ENCODE assay signal across 20 cellular contexts in genomic region chr2:231920795-231921194, GRCh38. TPM values are rescaled to one million over a fixed set of nuclear protein-coding genes. Genes with fewer than 3 reads are reported as not detected.
A peak's percentile ranks its signal among the peaks of the same experiment; 100 is the strongest.
DNase-seq lines count a peak whose midpoint lies in the region; TF ChIP-seq lines count a peak whose summit lies in the region.
"Had no signal": no experiment of that assay in that cellular context is flagged by ENCODE, and none has a peak within 500 bp of the region (broad histone marks: within the 10 kb centered on the region; RNA-seq: fewer than 3 reads in every experiment).

No MANE protein-coding gene starts in this region.

- CTCF ChIA-PET in CD8-positive, alpha-beta memory T cell (lab: Charles Lee) = no interaction called here
- CTCF ChIA-PET in mammary epithelial cell (lab: Charles Lee; ENCODE audit: low non-redundant PET) = no interaction called here

- H4K20me1 ChIP-seq in osteoblast (ENCODE audit: insufficient read depth, low read length) (no peaks in the 10 kb centered on the region), mammary epithelial cell (ENCODE audit: insufficient read depth, low read length) (no peaks in the 10 kb centered on the region)

- 90% methylated on average over 4 of the region's 5 CpGs for WGBS in mammary epithelial cell (ENCODE audit: low coverage, missing lambda C conversion rate)

- H3K4me1 Mint-ChIP-seq in CD8-positive, alpha-beta memory T cell = peaks cover 0 to 8% (median 3%) of the 10 kb centered on the region in 3 donors

- no peaks in the 10 kb centered on the region for H3K36me3 Mint-ChIP-seq in CD8-positive, alpha-beta memory T cell
- H3K36me3 Mint-ChIP-seq: CD4-positive, alpha-beta memory T cell had no signal

- H3K27me3 ChIP-seq in osteoblast (ENCODE audit: insufficient read depth, low read length) = peaks cover 52% of the 10 kb centered on the region
- H3K27me3 ChIP-seq in CD8-positive, alpha-beta memory T cell (ENCODE audit: insufficient read depth, low read length, poor library complexity, severe bottlenecking) = peaks cover 15% of the 10 kb centered on the region
- peaks cover 48% of the 10 kb centered on the region for H3K27me3 ChIP-seq in brain microvascular endothelial cell (replicated peaks)
- peaks cover 8% of the 10 kb centered on the region for H3K27me3 ChIP-seq in mammary epithelial cell (ENCODE audit: insufficient read depth, low read length)

- H3K27ac ChIP-seq in osteoblast (ENCODE audit: low read depth, low read length) (no peak overlapping the region), brain microvascular endothelial cell (no peak overlapping the region), mammary epithelial cell (ENCODE audit: insufficient read depth, low read depth, low read length) (no peak overlapping the region)
- H3K27ac ChIP-seq in CD8-positive, alpha-beta memory T cell (ENCODE audit: low read depth, low read length) = no peak overlapping the region
- H3K27ac ChIP-seq: GM23248 had no signal

- H3K9me3 ChIP-seq in osteoblast (ENCODE audit: low read depth, low read length) (no peaks in the 10 kb centered on the region), mammary epithelial cell (replicated peaks; ENCODE audit: insufficient read depth, low read length) (no peaks in the 10 kb centered on the region)
- no peaks in the 10 kb centered on the region for H3K9me3 ChIP-seq in CD8-positive, alpha-beta memory T cell (ENCODE audit: low read length)
- H3K9me3 ChIP-seq: Caco-2 had no signal

- H3K4me1 ChIP-seq in osteoblast (ENCODE audit: insufficient read depth, low read length) (peaks cover 5% of the 10 kb centered on the region), mammary epithelial cell (ENCODE audit: insufficient read depth, low read length) (peaks cover 8% of the 10 kb centered on the region)
- H3K4me1 ChIP-seq in CD8-positive, alpha-beta memory T cell (ENCODE audit: insufficient read depth, low read length) = peaks cover 9% of the 10 kb centered on the region
- H3K4me1 ChIP-seq: Caco-2 had no signal

- no peak for TF ChIP-seq CTCF in osteoblast (IDR thresholded peaks at IDR 0.05; ENCODE audit: extremely low read depth, low read depth, low read length)
- no peak for TF ChIP-seq CTCF in brain microvascular endothelial cell (IDR thresholded peaks at IDR 0.05; ENCODE audit: low read depth, low read length, missing control alignments)
- no peak for TF ChIP-seq CTCF in mammary epithelial cell (conservative IDR thresholded peaks at IDR 0.05 in 1 of 2, IDR thresholded peaks at IDR 0.05 in 1 of 2; ENCODE audit: extremely low read depth in 1 of 2, insufficient read depth in 1 of 2, low read depth in 1 of 2, low read length in 2 of 2)

- H3K36me3 ChIP-seq in osteoblast (ENCODE audit: insufficient read depth, low read length) (no peaks in the 10 kb centered on the region), brain microvascular endothelial cell (replicated peaks) (no peaks in the 10 kb centered on the region), mammary epithelial cell (ENCODE audit: insufficient read depth, low read length) (no peaks in the 10 kb centered on the region)
- H3K36me3 ChIP-seq in CD8-positive, alpha-beta memory T cell (ENCODE audit: insufficient read depth, low read length) = no peaks in the 10 kb centered on the region

- H3K79me2 ChIP-seq in osteoblast (ENCODE audit: insufficient read depth, low read length) (no peaks in the 10 kb centered on the region), mammary epithelial cell (ENCODE audit: insufficient read depth, low read length) (no peaks in the 10 kb centered on the region)

- peak; percentile 40 for DNase-seq in NCI-H510A treated with DMSO at 0.1 percent for 48 hours (lab: John Stamatoyannopoulos, UW)
- DNase-seq in NCI-H510A (lab: John Stamatoyannopoulos, UW) = no peak
- peak; percentile 7 for DNase-seq in OCI-M1 (lab: John Stamatoyannopoulos, UW)
- DNase-seq in islet precursor cell = peak; percentile 5
- peak; percentile 66 for DNase-seq in osteoblast (ENCODE audit: insufficient read length, low spot score, missing footprints)
- no peak for DNase-seq in CD8-positive, alpha-beta memory T cell
- no peak for DNase-seq in brain microvascular endothelial cell
- DNase-seq in mammary epithelial cell = no peak
- DNase-seq: C1 segment of cervical spinal cord; Caco-2; CD4-positive, alpha-beta memory T cell; DMS 273 treated with DMSO at 0.1 percent for 48 hours; DMS79; EL; GDM1; GM23248; HCEC 1CT had no signal

- BruUV-seq in mammary epithelial cell (replicated peaks; lab: Mats Ljungman, UMichigan) = no TSS peak

- no peak overlapping the region for H2AFZ ChIP-seq in osteoblast (ENCODE audit: low read length)
- no peak overlapping the region for H2AFZ ChIP-seq in mammary epithelial cell (ENCODE audit: low read depth, low read length)
- H2AFZ ChIP-seq: GM23248 had no signal

- peaks cover 18 to 34% of the 10 kb centered on the region in 2 donors for H3K27me3 Mint-ChIP-seq in CD8-positive, alpha-beta memory T cell

- H3K27ac Mint-ChIP-seq in CD8-positive, alpha-beta memory T cell = no peak overlapping the region
- H3K27ac Mint-ChIP-seq: CD4-positive, alpha-beta memory T cell had no signal

- H3K4me3 Mint-ChIP-seq in CD8-positive, alpha-beta memory T cell = no peak overlapping the region
- H3K4me3 Mint-ChIP-seq: CD4-positive, alpha-beta memory T cell had no signal

- no peak overlapping the region for H3K9ac ChIP-seq in mammary epithelial cell (ENCODE audit: insufficient read depth, low read length)
- H3K9ac ChIP-seq: GM23248 had no signal

- intact Hi-C loops in mammary epithelial cell (cut with micrococcal nuclease) = no loop called here

- H3K9me3 Mint-ChIP-seq in CD8-positive, alpha-beta memory T cell = no peaks in the 10 kb centered on the region
- H3K9me3 Mint-ChIP-seq: CD4-positive, alpha-beta memory T cell had no signal

- no peak overlapping the region for H3K4me3 ChIP-seq in osteoblast (ENCODE audit: insufficient read depth, low read length)
- H3K4me3 ChIP-seq in CD8-positive, alpha-beta memory T cell (ENCODE audit: low read length) = no peak overlapping the region
- no peak overlapping the region for H3K4me3 ChIP-seq in brain microvascular endothelial cell (ENCODE audit: low read depth, low read length)
- no peak overlapping the region for H3K4me3 ChIP-seq in mammary epithelial cell (replicated peaks in 1 of 3; ENCODE audit: insufficient read depth in 1 of 3, low read depth in 2 of 3, low read length in 3 of 3)
- H3K4me3 ChIP-seq: GM12878, GM23248 had no signal

- H3K4me2 ChIP-seq in osteoblast (ENCODE audit: insufficient read depth, low read length) = no peak overlapping the region
- no peak overlapping the region for H3K4me2 ChIP-seq in mammary epithelial cell (ENCODE audit: insufficient read depth, low read depth, low read length)

- POLR2A ChIA-PET in CD8-positive, alpha-beta memory T cell (lab: Charles Lee) = no interaction called here

- in situ Hi-C loops in brain microvascular endothelial cell (cut with HindIII; ENCODE audit: low pct_ligation_motif_present, low sequenced_read_pairs) = no loop called here
- in situ Hi-C loops in mammary epithelial cell (cut with MboI; ENCODE audit: low sequenced_read_pairs in 2 of 2) = loop anchor here in 1 of 2 donors (10.0 kb wide), 1 partner anchor 214 kb away; no protein-coding TSS in a partner anchor

- dilution Hi-C loops in mammary epithelial cell (cut with HindIII; ENCODE audit: low sequenced_read_pairs) = no loop called here

RNA-seq across cellular contexts. Expression of gene NPPC, which starts 5.4 kb away (rescaled TPM):
- total RNA-seq in osteoblast (not detected in 2 replicates), mammary epithelial cell (not detected)
- not detected for total RNA-seq in CD8-positive, alpha-beta memory T cell
- polyA plus RNA-seq in CD8-positive, alpha-beta memory T cell = not detected
- not detected for polyA plus RNA-seq in mammary epithelial cell
- polyA minus RNA-seq in mammary epithelial cell = not detected
- total RNA-seq: A673; Caco-2; CD4-positive, alpha-beta memory T cell; GM12878; GM23248 had no signal
- polyA plus RNA-seq: BJ; CD4-positive, alpha-beta memory T cell had no signal

RNA-seq across cellular contexts. Expression of gene DIS3L2, which starts 40.7 kb away (rescaled TPM):
- total RNA-seq in osteoblast (21.2 and 28.2 TPM in 2 replicates), mammary epithelial cell (10 to 100 TPM; 29.3 to 29.7 TPM)
- total RNA-seq in CD8-positive, alpha-beta memory T cell = 10 to 100 TPM; 28.6 to 29.5 TPM
- polyA plus RNA-seq in CD8-positive, alpha-beta memory T cell = 16.4 TPM
- polyA plus RNA-seq in mammary epithelial cell = 9.6 TPM
- polyA minus RNA-seq in mammary epithelial cell = 39.0 TPM

Comparison
In these comparisons a context has a peak if more than half of its experiments do, and no peak if none do; other contexts are left out.
1. DNase-seq: peak in NCI-H510A treated with DMSO at 0.1 percent for 48 hours (single experiment), OCI-M1 (single experiment), islet precursor cell (single experiment) and osteoblast (single experiment); none in NCI-H510A (single experiment), CD8-positive, alpha-beta memory T cell (0 of 5), brain microvascular endothelial cell (single experiment) and mammary epithelial cell (single experiment).